9 cellular contexts compared by ENCODE assay signal in the genomic region with DNA sequence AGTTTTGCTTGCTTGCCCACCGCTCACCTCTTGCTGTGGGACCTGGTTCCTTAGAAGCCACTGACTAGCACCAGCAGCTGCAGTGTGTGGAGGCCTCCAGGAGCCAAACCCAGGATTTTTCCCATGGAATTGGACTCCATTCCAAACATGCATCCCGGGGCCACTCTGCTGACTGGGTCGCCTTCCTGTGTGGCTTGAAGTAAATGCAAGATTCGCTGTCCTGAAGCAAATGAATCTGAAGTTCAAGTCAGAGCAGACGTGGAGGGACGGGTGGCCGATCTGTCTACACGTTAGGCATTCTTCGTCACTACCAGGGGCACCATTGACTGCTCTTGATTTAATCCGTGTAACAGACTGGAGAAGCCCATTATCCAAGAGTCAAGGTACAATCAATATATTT.
"Had no signal": no experiment of that assay in that cellular context is flagged by ENCODE, and none has a peak within 500 bp of the region (broad histone marks: within the 10 kb centered on the region; RNA-seq: fewer than 3 reads in every experiment).

No MANE protein-coding gene starts in this region.

- H3K36me3 ChIP-seq: HAP-1 had no signal

- H3K27ac ChIP-seq: GM23248, HL-60 had no signal

- H3K27me3 Mint-ChIP-seq: IgD-negative memory B cell had no signal

- H3K4me3 ChIP-seq: GM23248, HAP-1 had no signal

- H3K4me1 Mint-ChIP-seq: IgD-negative memory B cell had no signal

- H3K4me1 ChIP-seq: HAP-1 had no signal

- DNase-seq: GM23248, GOT3, H7, HFFc6 had no signal

- H3K9me3 ChIP-seq: HAP-1 had no signal

- H3K36me3 Mint-ChIP-seq: IgD-negative memory B cell had no signal

- ATAC-seq: HCT116, HepG2 had no signal

- H3K4me3 Mint-ChIP-seq: HFFc6 had no signal

- H3K27ac Mint-ChIP-seq: HFFc6, IgD-negative memory B cell had no signal
